2 cellular contexts compared by ENCODE assay signal in the genomic region with DNA sequence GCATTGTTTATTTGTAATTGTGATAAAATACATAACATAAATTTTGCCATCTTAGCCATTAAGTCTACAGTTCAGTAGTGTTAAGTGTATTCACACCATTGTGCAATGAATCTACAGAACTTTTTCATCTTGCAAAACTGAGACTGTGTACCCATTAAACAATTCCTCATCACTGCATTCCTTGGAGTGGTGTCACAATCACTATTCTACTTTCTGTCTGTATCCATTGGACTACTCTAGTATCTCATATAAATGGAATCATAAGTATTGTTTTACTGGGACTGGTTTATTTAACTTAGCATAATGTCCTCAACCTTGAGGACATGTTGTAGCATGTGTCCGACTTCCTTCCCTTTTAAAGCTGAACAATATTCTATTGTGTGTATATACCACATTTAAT.
TF ChIP-seq lines count a peak whose summit lies in the region.

No MANE protein-coding gene starts in this region.

TF ChIP-seq in IMR-90, 13 proteins besides CTCF, POLR2A, EP300 and RAD21:
- peak; percentile 49; the same call in 1 of the 2 replicates for TF ChIP-seq CEBPB (IDR thresholded peaks at IDR 0.05; ENCODE audit: low read depth, low read length)
- TF ChIP-seq RFX5 (IDR thresholded peaks at IDR 0.05; ENCODE audit: low read depth, low read length), result no peak

TF ChIP-seq in endothelial cell of umbilical vein, 7 proteins besides CTCF, POLR2A, EP300 and RAD21:
- TF ChIP-seq FOS (IDR thresholded peaks at IDR 0.05; ENCODE audit: borderline replicate concordance, insufficient read depth, low read length) (no peak), MYC (IDR thresholded peaks at IDR 0.05; ENCODE audit: low read depth, low read length) (no peak), GATA2 (IDR thresholded peaks at IDR 0.05; ENCODE audit: insufficient read depth, insufficient read length, low read depth, low read length) (no peak), EZH2 (IDR thresholded peaks at IDR 0.05; ENCODE audit: borderline replicate concordance, low read depth, low read length, severe bottlenecking) (no peak), JUN (IDR thresholded peaks at IDR 0.05; ENCODE audit: borderline replicate concordance, insufficient read depth, insufficient read length, low read depth) (no peak), POLR2AphosphoS5 (IDR thresholded peaks at IDR 0.05; ENCODE audit: insufficient read depth, low read depth, low read length) (no peak)
- TF ChIP-seq, protein P1, sequence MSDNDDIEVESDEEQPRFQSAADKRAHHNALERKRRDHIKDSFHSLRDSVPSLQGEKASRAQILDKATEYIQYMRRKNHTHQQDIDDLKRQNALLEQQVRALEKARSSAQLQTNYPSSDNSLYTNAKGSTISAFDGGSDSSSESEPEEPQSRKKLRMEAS (IDR thresholded peaks at IDR 0.05; ENCODE audit: insufficient read depth, insufficient read length), result no peak
